In the genomic region with DNA sequence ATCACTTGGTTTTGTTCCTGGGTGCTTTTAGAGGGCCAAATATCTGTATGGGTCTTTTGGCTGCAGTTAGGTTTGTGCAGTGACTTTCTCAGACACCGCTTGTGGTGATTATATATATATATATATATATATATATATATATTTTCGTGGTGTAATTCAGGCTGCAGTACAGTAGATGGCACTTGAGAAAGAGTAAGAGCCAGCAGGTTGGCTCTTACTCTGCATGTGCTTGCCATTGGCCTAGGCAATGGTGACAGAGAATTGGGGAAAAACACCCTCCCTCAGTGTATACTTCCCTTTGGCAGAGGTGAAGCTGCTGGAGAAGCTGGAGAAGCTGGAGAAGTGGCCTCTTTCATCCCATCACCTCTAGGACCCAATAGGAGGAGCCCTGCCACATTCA, we compare ENCODE assay signal across 37 cellular contexts. TPM values are rescaled to one million over a fixed set of nuclear protein-coding genes. Genes with fewer than 3 reads are reported as not detected.
A peak's percentile ranks its signal among the peaks of the same experiment; 100 is the strongest.
DNase-seq lines count a peak whose midpoint lies in the region; ATAC-seq and TF ChIP-seq lines count a peak whose summit lies in the region.
"Had no signal": no experiment of that assay in that cellular context is flagged by ENCODE, and none has a peak within 500 bp of the region (broad histone marks: within the 10 kb centered on the region; RNA-seq: fewer than 3 reads in every experiment).

No MANE protein-coding gene starts in this region.

- H3K79me2 ChIP-seq in H9 (ENCODE audit: insufficient read depth, low read length), result no peaks in the 10 kb centered on the region

- H3K79me1 ChIP-seq in H9 (ENCODE audit: insufficient read depth, low read depth, low read length, poor library complexity, severe bottlenecking), result no peaks in the 10 kb centered on the region

- no peaks in the 10 kb centered on the region for H3K36me3 Mint-ChIP-seq in H9 (ENCODE audit: insufficient read depth in 1 of 3, low read depth in 3 of 3)
- no peaks in the 10 kb centered on the region for H3K36me3 Mint-ChIP-seq in chondrocyte (ENCODE audit: low read depth)
- H3K36me3 Mint-ChIP-seq: activated CD4-positive, alpha-beta memory T cell treated with anti-CD3 and anti-CD28 coated beads for 36 hours; T-cell had no signal

- H3K18ac ChIP-seq in H9 (ENCODE audit: insufficient read length, low read depth, low read length), result no peak overlapping the region

- no peak overlapping the region for H3K56ac ChIP-seq in H9 (ENCODE audit: insufficient read length, low read depth, low read length)

- H3K9ac ChIP-seq in H9 (ENCODE audit: extremely low read depth, insufficient read length, low read length), result no peak overlapping the region
- H3K9ac ChIP-seq: GM23248 had no signal

- no peak overlapping the region for H2BK5ac ChIP-seq in H9 (ENCODE audit: insufficient read length, low read length)

- H3K27ac Mint-ChIP-seq in H9, result no peak overlapping the region
- H3K27ac Mint-ChIP-seq in chondrocyte (ENCODE audit: unreplicated experiment), result no peak overlapping the region
- H3K27ac Mint-ChIP-seq: activated CD4-positive, alpha-beta memory T cell treated with anti-CD3 and anti-CD28 coated beads for 36 hours; activated naive CD4-positive, alpha-beta T cell treated with anti-CD3 and anti-CD28 coated beads for 36 hours; activated T-helper 1 cell treated with anti-CD3 and anti-CD28 coated beads, Interleukin-12 subunit alpha, Interleukin-12 subunit beta, Interleukin-2, Interleukin-4 antibody, amounts not matched to agents 30 ng/mL and 10 ng/mL and 1 ng/mL, durations not matched to agents 14 hours and 24 hours and 36 hours; natural killer cell treated with Interleukin-12 subunit alpha and Interleukin-12 subunit beta and Interleukin-15 and Interleukin-18, amount 100 ng/mL, for 72 hours; T-cell had no signal

- no peak overlapping the region for H4K91ac ChIP-seq in H9 (ENCODE audit: insufficient read length, low read depth, low read length)

- H3K27ac ChIP-seq in C4-2B, result no peak overlapping the region
- no peak overlapping the region for H3K27ac ChIP-seq in H9 (ENCODE audit: insufficient read length, low read depth, low read length)
- H3K27ac ChIP-seq: brain microvascular endothelial cell, GM23248, lower lobe of right lung, transverse colon had no signal

- no peaks in the 10 kb centered on the region for H3K27me3 ChIP-seq in H9 (ENCODE audit: insufficient read depth, low read length)
- H3K27me3 ChIP-seq: BE2C, brain microvascular endothelial cell, transverse colon had no signal

- H3K27me3 Mint-ChIP-seq in H9 (ENCODE audit: low read depth) (peaks cover 2% of the 10 kb centered on the region), chondrocyte (ENCODE audit: low read depth) (peaks cover 4% of the 10 kb centered on the region)
- H3K27me3 Mint-ChIP-seq: activated CD4-positive, alpha-beta memory T cell treated with anti-CD3 and anti-CD28 coated beads for 36 hours; natural killer cell treated with Interleukin-12 subunit alpha and Interleukin-12 subunit beta and Interleukin-15 and Interleukin-18, amount 100 ng/mL, for 72 hours had no signal

- ATAC-seq in HG02970 (IDR thresholded peaks at IDR 0.05; ENCODE audit: low FRiP score, unreplicated experiment) (no peak), GM21528 (IDR thresholded peaks at IDR 0.05; ENCODE audit: low FRiP score, unreplicated experiment) (no peak)
- ATAC-seq: natural killer cell treated with Interleukin-12 subunit alpha and Interleukin-12 subunit beta and Interleukin-15 and Interleukin-18, amount 100 ng/mL, for 72 hours; T-cell had no signal

- H3K4me1 ChIP-seq in H9 (ENCODE audit: insufficient read depth, low read length), result no peaks in the 10 kb centered on the region
- H3K4me1 ChIP-seq: BE2C, lower lobe of right lung, transverse colon had no signal

- H3K4me3 Mint-ChIP-seq in H9, result no peak overlapping the region
- H3K4me3 Mint-ChIP-seq in chondrocyte (ENCODE audit: unreplicated experiment), result no peak overlapping the region
- H3K4me3 Mint-ChIP-seq: activated CD4-positive, alpha-beta memory T cell treated with anti-CD3 and anti-CD28 coated beads for 36 hours; activated naive CD4-positive, alpha-beta T cell treated with anti-CD3 and anti-CD28 coated beads for 36 hours; activated T-helper 1 cell treated with anti-CD3 and anti-CD28 coated beads, Interleukin-12 subunit alpha, Interleukin-12 subunit beta, Interleukin-2, Interleukin-4 antibody, amounts not matched to agents 30 ng/mL and 10 ng/mL and 1 ng/mL, durations not matched to agents 14 hours and 24 hours and 36 hours; natural killer cell treated with Interleukin-12 subunit alpha and Interleukin-12 subunit beta and Interleukin-15 and Interleukin-18, amount 100 ng/mL, for 72 hours; T-cell had no signal

- no peak overlapping the region for H3K4ac ChIP-seq in H9 (ENCODE audit: low read depth, low read length)

- no peak overlapping the region for H3K4me3 ChIP-seq in NB4 (ENCODE audit: low read depth, low read length)
- H3K4me3 ChIP-seq: GM23248, lower lobe of right lung, transverse colon had no signal

- no peak for DNase-seq in H9
- peak; percentile 17 for DNase-seq in NB4 (ENCODE audit: low read depth)
- DNase-seq in chondrocyte (ENCODE audit: low spot score), result no peak
- no peak for DNase-seq in activated CD4-positive, alpha-beta T cell treated with anti-CD3 and anti-CD28 coated beads, Interleukin-2, amount 50 U/mL, for 1 hour
- DNase-seq in GDM1 (lab: John Stamatoyannopoulos, UW), result no peak
- DNase-seq: ACHN; activated CD4-positive, alpha-beta memory T cell treated with anti-CD3 and anti-CD28 coated beads for 36 hours; activated CD4-positive, CD25-positive, alpha-beta regulatory T cell; activated CD8-positive, alpha-beta memory T cell treated with anti-CD3 and anti-CD28 coated beads, Interleukin-2, amount 50 U/mL, for 4 hours; activated naive CD4-positive, alpha-beta T cell treated with anti-CD3 and anti-CD28 coated beads for 36 hours; BE2C; brain microvascular endothelial cell; COR-L47; DMS79; effector CD4-positive, alpha-beta T cell; GM23248; KG1; kidney glomerular epithelial cell; lower lobe of right lung; NCI-H1048; NCI-H1694 treated with DMSO at 0.1 percent for 48 hours; NCI-H2171; NCI-H510A treated with DMSO at 0.1 percent for 48 hours; retina; SHP77; small intestine; stimulated activated CD4-positive, alpha-beta T cell treated with anti-CD3 and anti-CD28 coated beads, Interleukin-1b, Interleukin-23, amount 100 ng/mL, for 48 hours; T-cell; transverse colon had no signal

- no peak overlapping the region for H2BK120ac ChIP-seq in H9 (ENCODE audit: low read depth, low read length, poor library complexity, severe bottlenecking)

- H4K5ac ChIP-seq in H9 (ENCODE audit: insufficient read length, low read depth, low read length), result no peak overlapping the region

- H4K20me1 ChIP-seq in H9 (ENCODE audit: control insufficient read depth, insufficient read depth, insufficient read length), result no peaks in the 10 kb centered on the region

- H2BK15ac ChIP-seq in H9 (ENCODE audit: low read depth, low read length), result no peak overlapping the region

- no peaks in the 10 kb centered on the region for H3K23me2 ChIP-seq in H9 (ENCODE audit: insufficient read length, low read depth, low read length, poor library complexity, severe bottlenecking)

- H3K9me3 ChIP-seq in H9 (ENCODE audit: control insufficient read depth, low read depth, low read length), result no peaks in the 10 kb centered on the region
- H3K9me3 ChIP-seq: BE2C, lower lobe of right lung, transverse colon had no signal

- H4K8ac ChIP-seq in H9 (replicated peaks; ENCODE audit: insufficient read length, low read depth, low read length), result no peak overlapping the region

- no peak overlapping the region for H3K4me2 ChIP-seq in H9 (ENCODE audit: insufficient read depth, insufficient read length, low read length)

- no peak overlapping the region for H2AFZ ChIP-seq in H9 (ENCODE audit: low read length)
- H2AFZ ChIP-seq: GM23248 had no signal

- no peak for TF ChIP-seq POLR2A in NB4 (IDR thresholded peaks at IDR 0.05; ENCODE audit: extremely low read depth, insufficient read length)

- H3K4me1 Mint-ChIP-seq in H9 (no peaks in the 10 kb centered on the region), chondrocyte (ENCODE audit: low read depth) (no peaks in the 10 kb centered on the region)
- H3K4me1 Mint-ChIP-seq: T-cell had no signal

- no peak overlapping the region for H3K23ac ChIP-seq in H9 (ENCODE audit: insufficient read length, low read depth, low read length)

- no peak overlapping the region for H2BK12ac ChIP-seq in H9 (ENCODE audit: insufficient read length, low read depth, low read length)

- WGBS in H9 (ENCODE audit: extremely low coverage, insufficient read length, low lambda C conversion rate), result no CpG with 5 or more reads among the region's 2 CpGs

- H2AK5ac ChIP-seq in H9 (ENCODE audit: insufficient read length, low read length), result no peak overlapping the region

- no peak overlapping the region for H3T11ph ChIP-seq in H9 (ENCODE audit: low read length)

- H2BK20ac ChIP-seq in H9 (ENCODE audit: low read depth, low read length, poor library complexity, severe bottlenecking), result no peak overlapping the region

- peak; percentile 9 for TF ChIP-seq CTCF in C4-2B (conservative IDR thresholded peaks at IDR 0.05)
- peak; percentile 30; the same call in 1 of the 3 replicates for TF ChIP-seq CTCF in H9 (conservative IDR thresholded peaks at IDR 0.05)
- peak; percentile 3 for TF ChIP-seq CTCF in NB4 (IDR thresholded peaks at IDR 0.05; ENCODE audit: low read depth, low read length)
- TF ChIP-seq CTCF in chondrocyte (IDR thresholded peaks at IDR 0.05), result peak; percentile 25

- no peak overlapping the region for H3K14ac ChIP-seq in H9 (ENCODE audit: insufficient read depth, low read length)

- peaks cover 3 to 5% of the 10 kb centered on the region in 2 experiments; a peak in 3 of 5 replicates for H3K9me3 Mint-ChIP-seq in H9
- H3K9me3 Mint-ChIP-seq in chondrocyte (ENCODE audit: low read depth), result peaks cover 24% of the 10 kb centered on the region
- H3K9me3 Mint-ChIP-seq: activated T-helper 1 cell treated with anti-CD3 and anti-CD28 coated beads, Interleukin-12 subunit alpha, Interleukin-12 subunit beta, Interleukin-2, Interleukin-4 antibody, amounts not matched to agents 30 ng/mL and 10 ng/mL and 1 ng/mL, durations not matched to agents 14 hours and 24 hours and 36 hours had no signal

RNA-seq across cellular contexts. Expression of gene MYL1, which starts 22.2 kb away (rescaled TPM):
- total RNA-seq in H9 (2021) (not detected in 2 replicates), chondrocyte (not detected in 3 replicates)
- total RNA-seq: activated CD4-positive, alpha-beta memory T cell treated with anti-CD3 and anti-CD28 coated beads for 36 hours; activated naive CD4-positive, alpha-beta T cell treated with anti-CD3 and anti-CD28 coated beads for 36 hours; activated T-helper 1 cell treated with anti-CD3 and anti-CD28 coated beads, Interleukin-12 subunit alpha, Interleukin-12 subunit beta, Interleukin-2, Interleukin-4 antibody, amounts not matched to agents 30 ng/mL and 10 ng/mL and 1 ng/mL, durations not matched to agents 14 hours and 24 hours and 36 hours; epithelial cell of proximal tubule; GM23248; lower lobe of right lung; mononuclear cell; natural killer cell treated with Interleukin-12 subunit alpha and Interleukin-12 subunit beta and Interleukin-15 and Interleukin-18, amount 100 ng/mL, for 72 hours; osteocyte; T-cell had no signal
